In genomic region chr7:7816084-7816483, GRCh38 we compare ENCODE assay signal across 1 cellular context.
TF ChIP-seq lines count a peak whose summit lies in the region.

No MANE protein-coding gene starts in this region.

TF ChIP-seq in GM23338, 12 proteins besides CTCF, POLR2A, EP300 and RAD21 (continued from another document):
- TF ChIP-seq, protein P1, sequence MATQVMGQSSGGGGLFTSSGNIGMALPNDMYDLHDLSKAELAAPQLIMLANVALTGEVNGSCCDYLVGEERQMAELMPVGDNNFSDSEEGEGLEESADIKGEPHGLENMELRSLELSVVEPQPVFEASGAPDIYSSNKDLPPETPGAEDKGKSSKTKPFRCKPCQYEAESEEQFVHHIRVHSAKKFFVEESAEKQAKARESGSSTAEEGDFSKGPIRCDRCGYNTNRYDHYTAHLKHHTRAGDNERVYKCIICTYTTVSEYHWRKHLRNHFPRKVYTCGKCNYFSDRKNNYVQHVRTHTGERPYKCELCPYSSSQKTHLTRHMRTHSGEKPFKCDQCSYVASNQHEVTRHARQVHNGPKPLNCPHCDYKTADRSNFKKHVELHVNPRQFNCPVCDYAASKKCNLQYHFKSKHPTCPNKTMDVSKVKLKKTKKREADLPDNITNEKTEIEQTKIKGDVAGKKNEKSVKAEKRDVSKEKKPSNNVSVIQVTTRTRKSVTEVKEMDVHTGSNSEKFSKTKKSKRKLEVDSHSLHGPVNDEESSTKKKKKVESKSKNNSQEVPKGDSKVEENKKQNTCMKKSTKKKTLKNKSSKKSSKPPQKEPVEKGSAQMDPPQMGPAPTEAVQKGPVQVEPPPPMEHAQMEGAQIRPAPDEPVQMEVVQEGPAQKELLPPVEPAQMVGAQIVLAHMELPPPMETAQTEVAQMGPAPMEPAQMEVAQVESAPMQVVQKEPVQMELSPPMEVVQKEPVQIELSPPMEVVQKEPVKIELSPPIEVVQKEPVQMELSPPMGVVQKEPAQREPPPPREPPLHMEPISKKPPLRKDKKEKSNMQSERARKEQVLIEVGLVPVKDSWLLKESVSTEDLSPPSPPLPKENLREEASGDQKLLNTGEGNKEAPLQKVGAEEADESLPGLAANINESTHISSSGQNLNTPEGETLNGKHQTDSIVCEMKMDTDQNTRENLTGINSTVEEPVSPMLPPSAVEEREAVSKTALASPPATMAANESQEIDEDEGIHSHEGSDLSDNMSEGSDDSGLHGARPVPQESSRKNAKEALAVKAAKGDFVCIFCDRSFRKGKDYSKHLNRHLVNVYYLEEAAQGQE (IDR thresholded peaks at IDR 0.05; ENCODE audit: unreplicated experiment): no peak
- TF ChIP-seq NANOG (IDR thresholded peaks at IDR 0.05; ENCODE audit: borderline replicate concordance) (no peak), POLR2AphosphoS5 (IDR thresholded peaks at IDR 0.05; ENCODE audit: low read depth) (no peak), EZH2phosphoT487 (IDR thresholded peaks at IDR 0.05; ENCODE audit: unreplicated experiment) (no peak), JUNB (IDR thresholded peaks at IDR 0.05; ENCODE audit: unreplicated experiment) (no peak)
